ENCODE assay signal across 8 cellular contexts in the genomic region with DNA sequence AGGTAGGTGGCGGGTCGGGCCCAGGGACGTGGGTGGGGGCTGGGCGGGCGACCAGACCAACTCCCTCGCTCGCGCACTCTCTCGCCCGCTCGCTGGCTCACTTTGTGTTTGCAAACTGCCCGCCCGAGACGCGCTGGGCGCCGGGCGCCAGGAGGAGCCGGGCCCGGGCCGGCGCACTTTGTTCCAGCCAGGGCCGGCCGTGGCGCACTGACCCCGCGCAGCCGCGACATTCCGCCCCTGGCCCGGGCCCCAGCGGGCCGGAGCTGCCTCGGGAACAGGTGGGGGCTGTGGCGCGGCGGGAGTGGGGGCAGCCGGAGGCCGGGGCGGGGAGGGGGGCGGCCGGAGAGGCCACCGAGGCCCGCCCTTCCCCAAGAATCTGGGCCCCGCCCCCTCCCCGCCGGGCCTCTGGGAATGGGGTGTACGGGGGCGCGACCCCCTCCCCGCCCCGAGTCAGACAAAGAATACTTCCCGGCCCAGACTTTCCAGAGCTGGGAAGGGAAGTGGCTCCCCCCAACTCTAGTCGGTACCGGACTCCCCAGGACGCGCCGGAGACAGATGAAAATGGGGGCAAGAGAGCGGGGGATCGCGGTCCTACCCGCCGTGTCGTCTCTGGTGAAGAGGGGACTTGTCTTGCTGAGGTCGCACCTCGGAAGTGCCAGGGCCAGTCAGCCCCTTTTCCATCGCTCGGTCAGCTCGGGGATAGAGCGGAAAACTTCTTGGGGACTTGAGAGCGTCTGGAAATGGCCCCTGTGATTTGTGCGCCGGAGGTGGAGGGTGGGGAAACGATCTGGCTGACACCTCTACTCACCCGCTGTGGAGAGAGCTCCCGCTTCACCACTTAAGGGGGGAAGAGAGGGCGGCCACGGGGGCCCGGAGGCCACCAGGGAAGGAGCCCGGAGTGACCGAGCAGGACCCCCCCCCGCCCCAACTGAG. TPM values are rescaled to one million over a fixed set of nuclear protein-coding genes. Genes with fewer than 3 reads are reported as not detected.
DNase-seq lines count a peak whose midpoint lies in the region; ATAC-seq and TF ChIP-seq lines count a peak whose summit lies in the region.

No MANE protein-coding gene starts in this region.

- no peaks in the 10 kb centered on the region for H3K9me3 ChIP-seq in heart right ventricle
- no peaks in the 10 kb centered on the region for H3K9me3 ChIP-seq in prostate gland

- peak; percentile 1 to 17 for ATAC-seq in activated naive CD4-positive, alpha-beta T cell treated with anti-CD3 and anti-CD28 coated beads, Interleukin-2, amount 50 U/mL, for 72 hours
- peak; percentile 17 to 63 (median 35) for ATAC-seq in heart right ventricle

- H3K36me3 ChIP-seq in heart right ventricle: peaks cover 0 to 5% (median 0%) of the 10 kb centered on the region in 9 donors
- H3K36me3 ChIP-seq in prostate gland: peaks cover 0 to 3% of the 10 kb centered on the region in 2 donors

- 1% methylated on average over 72 to 81 of the region's 82 CpGs for WGBS in heart right ventricle, 2 donors
- WGBS in prostate gland: under 1% methylated on average over 61 of the region's 82 CpGs

- no peaks in the 10 kb centered on the region for H3K9me3 Mint-ChIP-seq in activated naive CD4-positive, alpha-beta T cell treated with anti-CD3 and anti-CD28 coated beads, Interleukin-2, amount 50 U/mL, for 72 hours

- intact Hi-C loops in heart right ventricle (cut with DNase I) (loop anchor here in 3 of 10 donors (5.0 kb wide), 3 partner anchors 35 to 45 kb away; no protein-coding TSS in a partner anchor), prostate gland (cut with DNase I) (loop anchor here (5.0 kb wide), 3 partner anchors 45 to 175 kb away; no protein-coding TSS in a partner anchor)

- no peak for TF ChIP-seq POLR2A in prostate gland (IDR thresholded peaks at IDR 0.05)

- peak overlapping the region in 1 of 2 donors; percentile 66 for H3K27ac Mint-ChIP-seq in activated naive CD4-positive, alpha-beta T cell treated with anti-CD3 and anti-CD28 coated beads, Interleukin-2, amount 50 U/mL, for 72 hours

- H3K4me1 ChIP-seq in heart right ventricle (peaks cover 11 to 59% (median 33%) of the 10 kb centered on the region in 9 donors), prostate gland (replicated peaks) (peaks cover 3% of the 10 kb centered on the region)

- peaks cover 0 to 6% of the 10 kb centered on the region in 2 donors for H3K36me3 Mint-ChIP-seq in activated naive CD4-positive, alpha-beta T cell treated with anti-CD3 and anti-CD28 coated beads, Interleukin-2, amount 50 U/mL, for 72 hours

- H3K27me3 ChIP-seq in heart right ventricle (peaks cover 0 to 46% (median 14%) of the 10 kb centered on the region in 7 donors), prostate gland (replicated peaks; ENCODE audit: insufficient read depth) (no peaks in the 10 kb centered on the region)

- DNase-seq in NCI-H2196 (lab: John Stamatoyannopoulos, UW; ENCODE audit: unreplicated experiment): peak; percentile 28
- DNase-seq in NCI-H2196 treated with DMSO at 0.1 percent for 48 hours (lab: John Stamatoyannopoulos, UW; ENCODE audit: unreplicated experiment): no peak
- no peak for DNase-seq in HFF-Myc (ENCODE audit: extremely low read depth, low read depth)
- peak; percentile 33 for DNase-seq in NCI-H510A (lab: John Stamatoyannopoulos, UW)
- DNase-seq in activated naive CD4-positive, alpha-beta T cell treated with anti-CD3 and anti-CD28 coated beads, Interleukin-2, amount 50 U/mL, for 72 hours (ENCODE audit: low spot score in 2 of 2): peak in 1 of 2 donors; percentile 40
- no peak for DNase-seq in heart right ventricle
- DNase-seq in prostate gland (ENCODE audit: low spot score): no peak
- DNase-seq in GDM1 (lab: John Stamatoyannopoulos, UW): no peak

- peak overlapping the region; percentile 71 to 87 (median 82) for H3K27ac ChIP-seq in heart right ventricle
- H3K27ac ChIP-seq in prostate gland: peak overlapping the region; percentile 72 to 86

- no peak for TF ChIP-seq CTCF in HFF-Myc (IDR thresholded peaks at IDR 0.05; ENCODE audit: low read depth, low read length, missing control alignments)
- TF ChIP-seq CTCF in heart right ventricle (IDR thresholded peaks at IDR 0.05): no peak
- TF ChIP-seq CTCF in prostate gland (IDR thresholded peaks at IDR 0.05): no peak

- H3K4me3 ChIP-seq in HFF-Myc (replicated peaks; ENCODE audit: low read depth, low read length) (peak overlapping the region; percentile 70), heart right ventricle (peak overlapping the region; percentile 65 to 97 (median 78)), prostate gland (peak overlapping the region; percentile 59 to 90)

RNA-seq across cellular contexts. Expression of a gene that starts 1.0 kb away (rescaled TPM):
- 10 to 100 TPM in 1 of 2 donors, 1 to 10 TPM in 1; 3.7 to 17.4 TPM for total RNA-seq in activated naive CD4-positive, alpha-beta T cell treated with anti-CD3 and anti-CD28 coated beads, Interleukin-2, amount 50 U/mL, for 72 hours
- 10 to 100 TPM; 12.7 to 18.0 (median 13.7) TPM for total RNA-seq in heart right ventricle
- polyA plus RNA-seq in heart right ventricle: 10 to 100 TPM in 1 of 2 donors, 1 to 10 TPM in 1; 8.9 to 12.9 TPM
- total RNA-seq in prostate gland: 10 to 100 TPM; 24.8 to 53.5 TPM

Comparison
In these comparisons a context has a peak if more than half of its experiments do, and no peak if none do; other contexts are left out.
1. DNase-seq: peak in NCI-H2196 (single experiment) and NCI-H510A (single experiment); none in NCI-H2196 treated with DMSO at 0.1 percent for 48 hours (single experiment), HFF-Myc (single experiment), heart right ventricle (0 of 2), prostate gland (single experiment) and GDM1 (single experiment).
2. Peak in every context shown above with its lines, with median percentiles within 50 percentile points of each other: H3K4me3 ChIP-seq.